14 cellular contexts compared by ENCODE assay signal in the genomic region with DNA sequence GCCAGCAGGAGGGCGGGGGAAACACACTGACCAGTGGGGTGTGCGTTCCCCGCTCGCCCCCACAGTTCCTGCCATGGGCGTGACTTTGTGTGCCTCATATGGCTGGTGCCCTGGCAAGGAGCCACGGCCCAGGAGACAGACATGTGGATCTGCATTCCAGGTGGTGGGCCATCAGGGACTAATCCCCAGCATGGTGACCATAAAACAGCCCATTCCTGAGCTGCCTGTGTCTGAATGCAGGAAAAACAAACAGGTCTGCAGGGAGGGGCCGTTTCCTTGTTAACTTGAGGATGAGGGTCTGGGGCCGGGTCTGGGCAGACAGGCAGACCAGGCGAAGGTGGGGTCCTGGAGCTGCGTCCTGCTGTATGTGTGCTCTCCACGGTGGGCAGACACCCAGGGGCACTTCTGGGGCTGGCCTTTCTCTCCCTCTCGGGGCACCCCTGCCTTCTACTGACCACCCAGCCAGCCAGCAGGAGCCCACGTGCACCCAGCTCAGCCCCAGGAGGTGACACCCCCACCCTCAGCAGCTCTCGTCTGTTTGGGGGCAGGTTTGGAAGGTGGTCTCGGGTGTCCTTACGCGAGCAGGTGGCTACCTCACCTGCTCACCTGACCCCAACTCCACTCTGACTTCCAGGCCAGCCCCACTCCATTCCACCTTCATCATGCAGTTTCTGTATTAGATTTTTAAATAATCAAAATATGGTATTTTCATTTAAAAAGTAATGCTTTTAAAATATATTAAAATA.
DNase-seq lines count a peak whose midpoint lies in the region; ATAC-seq, FAIRE-seq and TF ChIP-seq lines count a peak whose summit lies in the region.
"Had no signal": no experiment of that assay in that cellular context is flagged by ENCODE, and none has a peak within 500 bp of the region (broad histone marks: within the 10 kb centered on the region; RNA-seq: fewer than 3 reads in every experiment).

No MANE protein-coding gene starts in this region.

- no peak for FAIRE-seq in kidney (lab: Jason Lieb, UNC)

- no peak overlapping the region for H3K14ac ChIP-seq in H9 (ENCODE audit: insufficient read depth, low read length)

- H3K27me3 ChIP-seq in H9 (ENCODE audit: insufficient read depth, low read length) (no peaks in the 10 kb centered on the region; the same call in 1 of the 2 replicates), psoas muscle (ENCODE audit: insufficient read depth in 3 of 3, low read length in 2 of 3) (no peaks in the 10 kb centered on the region)

- no peak overlapping the region for H3T11ph ChIP-seq in H9 (ENCODE audit: low read length)

- no peaks in the 10 kb centered on the region for H3K79me1 ChIP-seq in H9 (ENCODE audit: insufficient read depth, low read depth, low read length, poor library complexity, severe bottlenecking)

- H3K4me2 ChIP-seq in H9 (ENCODE audit: insufficient read depth, insufficient read length, low read length), result no peak overlapping the region

- TF ChIP-seq CTCF in H9 (conservative IDR thresholded peaks at IDR 0.05) (no peak), WTC11 (IDR thresholded peaks at IDR 0.05) (no peak), kidney (IDR thresholded peaks at IDR 0.05; ENCODE audit: borderline replicate concordance, extremely low read depth, insufficient read depth) (no peak), psoas muscle (IDR thresholded peaks at IDR 0.05) (no peak)

- H4K5ac ChIP-seq in H9 (ENCODE audit: insufficient read length, low read depth, low read length), result no peak overlapping the region

- H3K9ac ChIP-seq in H9 (ENCODE audit: extremely low read depth, insufficient read length, low read length) (no peak overlapping the region), kidney (ENCODE audit: low read length in 2 of 2) (no peak overlapping the region)

- H3K9me3 ChIP-seq in H9 (ENCODE audit: control insufficient read depth, low read depth, low read length) (no peaks in the 10 kb centered on the region), kidney (ENCODE audit: control insufficient read depth in 1 of 2, low read length in 2 of 2) (no peaks in the 10 kb centered on the region), psoas muscle (no peaks in the 10 kb centered on the region)

- H3K56ac ChIP-seq in H9 (ENCODE audit: insufficient read length, low read depth, low read length), result no peak overlapping the region

- no peak overlapping the region for H2BK20ac ChIP-seq in H9 (ENCODE audit: low read depth, low read length, poor library complexity, severe bottlenecking)

- no peaks in the 10 kb centered on the region for H3K79me2 ChIP-seq in H9 (ENCODE audit: insufficient read depth, low read length)

- no peaks in the 10 kb centered on the region for H3K23me2 ChIP-seq in H9 (ENCODE audit: insufficient read length, low read depth, low read length, poor library complexity, severe bottlenecking)

- no peak overlapping the region for H3K18ac ChIP-seq in H9 (ENCODE audit: insufficient read length, low read depth, low read length)

- no peak overlapping the region for H3K4me3 Mint-ChIP-seq in H9
- H3K4me3 Mint-ChIP-seq in WTC11, result no peak overlapping the region
- H3K4me3 Mint-ChIP-seq in T-helper 2 cell treated with Interferon-gamma antibody and Interleukin-4, amounts not matched to agents 5 μg/mL and 100 μg/mL, for 36 hours, result no peak overlapping the region
- H3K4me3 Mint-ChIP-seq: memory B cell had no signal

- H2BK15ac ChIP-seq in H9 (ENCODE audit: low read depth, low read length), result no peak overlapping the region

- no peak overlapping the region for H2BK120ac ChIP-seq in H9 (ENCODE audit: low read depth, low read length, poor library complexity, severe bottlenecking)

- CTCF ChIA-PET in WTC11 (lab: Charles Lee), result interaction anchor here (0.7 to 1.3 kb wide), 3 partner anchors 12 to 312 kb away, joined by 3 read pairs; a partner anchor contains a TSS

- no CpG with 5 or more reads among the region's 17 CpGs for WGBS in H9 (ENCODE audit: extremely low coverage, insufficient read length, low lambda C conversion rate)
- WGBS in psoas muscle, 3 donors, result 71 to 80% (median 72%) methylated on average over 17 of the region's 17 CpGs

- no peak overlapping the region for H2BK5ac ChIP-seq in H9 (ENCODE audit: insufficient read length, low read length)

- H4K8ac ChIP-seq in H9 (replicated peaks; ENCODE audit: insufficient read length, low read depth, low read length), result no peak overlapping the region

- no peak for ATAC-seq in WTC11
- ATAC-seq in psoas muscle, result no peak
- ATAC-seq in GM18909 (IDR thresholded peaks at IDR 0.05; ENCODE audit: poor library complexity, unreplicated experiment), result no peak

- no peak overlapping the region for H3K4ac ChIP-seq in H9 (ENCODE audit: low read depth, low read length)

- no peak overlapping the region for H2BK12ac ChIP-seq in H9 (ENCODE audit: insufficient read length, low read depth, low read length)

- intact Hi-C loops in kidney (cut with DNase I) (no loop called here), psoas muscle (cut with DNase I) (no loop called here)

- no peaks in the 10 kb centered on the region for H3K36me3 Mint-ChIP-seq in H9 (ENCODE audit: insufficient read depth in 1 of 3, low read depth in 3 of 3)
- H3K36me3 Mint-ChIP-seq in WTC11, result no peaks in the 10 kb centered on the region
- no peaks in the 10 kb centered on the region for H3K36me3 Mint-ChIP-seq in T-helper 2 cell treated with Interferon-gamma antibody and Interleukin-4, amounts not matched to agents 5 μg/mL and 100 μg/mL, for 36 hours (ENCODE audit: low read depth)

- H3K27me3 Mint-ChIP-seq in H9 (ENCODE audit: low read depth) (peaks cover 63% of the 10 kb centered on the region), WTC11 (ENCODE audit: low read depth) (peaks cover 59% of the 10 kb centered on the region)
- H3K27me3 Mint-ChIP-seq in T-helper 2 cell treated with Interferon-gamma antibody and Interleukin-4, amounts not matched to agents 5 μg/mL and 100 μg/mL, for 36 hours (ENCODE audit: low read depth), result no peaks in the 10 kb centered on the region
- H3K27me3 Mint-ChIP-seq: memory B cell had no signal

- H3K9me3 Mint-ChIP-seq in H9, result no peaks in the 10 kb centered on the region
- H3K9me3 Mint-ChIP-seq in WTC11, result no peaks in the 10 kb centered on the region
- H3K9me3 Mint-ChIP-seq in T-helper 2 cell treated with Interferon-gamma antibody and Interleukin-4, amounts not matched to agents 5 μg/mL and 100 μg/mL, for 36 hours, result no peaks in the 10 kb centered on the region
- H3K9me3 Mint-ChIP-seq: memory B cell had no signal

- no peak overlapping the region for H4K91ac ChIP-seq in H9 (ENCODE audit: insufficient read length, low read depth, low read length)

- peaks cover 2 to 7% of the 10 kb centered on the region in 2 experiments; a peak in 2 of 4 replicates for H3K4me1 Mint-ChIP-seq in H9
- no peaks in the 10 kb centered on the region for H3K4me1 Mint-ChIP-seq in WTC11
- H3K4me1 Mint-ChIP-seq in T-helper 2 cell treated with Interferon-gamma antibody and Interleukin-4, amounts not matched to agents 5 μg/mL and 100 μg/mL, for 36 hours (ENCODE audit: low read depth), result no peaks in the 10 kb centered on the region
- H3K4me1 Mint-ChIP-seq: memory B cell had no signal

- H3K36me3 ChIP-seq in kidney (ENCODE audit: control insufficient read depth in 1 of 2, insufficient read depth in 2 of 2, low read length in 2 of 2), result no peaks in the 10 kb centered on the region
- H3K36me3 ChIP-seq in psoas muscle (ENCODE audit: insufficient read depth in 1 of 2, low read depth in 1 of 2), result no peaks in the 10 kb centered on the region

- H2AK5ac ChIP-seq in H9 (ENCODE audit: insufficient read length, low read length), result no peak overlapping the region

- POLR2A ChIA-PET in WTC11 (lab: Charles Lee), result no interaction called here

- no peaks in the 10 kb centered on the region for H3K4me1 ChIP-seq in H9 (ENCODE audit: insufficient read depth, low read length)
- H3K4me1 ChIP-seq in kidney (ENCODE audit: control insufficient read depth in 1 of 2, insufficient read depth in 1 of 2, low read depth in 1 of 2, low read length in 2 of 2), result no peaks in the 10 kb centered on the region
- no peaks in the 10 kb centered on the region for H3K4me1 ChIP-seq in psoas muscle

- peak; percentile 27 for DNase-seq in H9
- peak; percentile 11 for DNase-seq in WTC11 (ENCODE audit: low spot score)
- DNase-seq in kidney, result peak; percentile 71
- DNase-seq in psoas muscle, result peak; percentile 9 to 48
- no peak for DNase-seq in T-helper 2 cell treated with Interferon-gamma antibody and Interleukin-4, amounts not matched to agents 5 μg/mL and 100 μg/mL, for 36 hours (ENCODE audit: low spot score)
- DNase-seq in SW480 (ENCODE audit: low spot score), result no peak
- DNase-seq: activated CD8-positive, alpha-beta memory T cell treated with anti-CD3 and anti-CD28 coated beads for 24 hours; C1 segment of cervical spinal cord; cortex of kidney; DMS79; NCI-H1930; RPMI8226 had no signal

- no peak overlapping the region for H3K23ac ChIP-seq in H9 (ENCODE audit: insufficient read length, low read depth, low read length)

- H3K27ac ChIP-seq in H9 (ENCODE audit: insufficient read length, low read depth, low read length) (no peak overlapping the region), kidney (ENCODE audit: low read depth in 2 of 2, low read length in 2 of 2) (no peak overlapping the region), psoas muscle (no peak overlapping the region)

- no peaks in the 10 kb centered on the region for H4K20me1 ChIP-seq in H9 (ENCODE audit: control insufficient read depth, insufficient read depth, insufficient read length)

- no peak overlapping the region for H2AFZ ChIP-seq in H9 (ENCODE audit: low read length)

- H3K4me3 ChIP-seq in kidney (ENCODE audit: low read length in 2 of 2), result no peak overlapping the region
- H3K4me3 ChIP-seq in psoas muscle, result no peak overlapping the region

- no peak overlapping the region; a peak in 1 of 7 replicates for H3K27ac Mint-ChIP-seq in H9
- H3K27ac Mint-ChIP-seq in WTC11, result no peak overlapping the region
- no peak overlapping the region for H3K27ac Mint-ChIP-seq in T-helper 2 cell treated with Interferon-gamma antibody and Interleukin-4, amounts not matched to agents 5 μg/mL and 100 μg/mL, for 36 hours
- H3K27ac Mint-ChIP-seq: memory B cell had no signal

TF ChIP-seq in WTC11, 78 proteins besides CTCF, POLR2A, EP300 and RAD21 (continues in another document):
- TF ChIP-seq, protein P1, sequence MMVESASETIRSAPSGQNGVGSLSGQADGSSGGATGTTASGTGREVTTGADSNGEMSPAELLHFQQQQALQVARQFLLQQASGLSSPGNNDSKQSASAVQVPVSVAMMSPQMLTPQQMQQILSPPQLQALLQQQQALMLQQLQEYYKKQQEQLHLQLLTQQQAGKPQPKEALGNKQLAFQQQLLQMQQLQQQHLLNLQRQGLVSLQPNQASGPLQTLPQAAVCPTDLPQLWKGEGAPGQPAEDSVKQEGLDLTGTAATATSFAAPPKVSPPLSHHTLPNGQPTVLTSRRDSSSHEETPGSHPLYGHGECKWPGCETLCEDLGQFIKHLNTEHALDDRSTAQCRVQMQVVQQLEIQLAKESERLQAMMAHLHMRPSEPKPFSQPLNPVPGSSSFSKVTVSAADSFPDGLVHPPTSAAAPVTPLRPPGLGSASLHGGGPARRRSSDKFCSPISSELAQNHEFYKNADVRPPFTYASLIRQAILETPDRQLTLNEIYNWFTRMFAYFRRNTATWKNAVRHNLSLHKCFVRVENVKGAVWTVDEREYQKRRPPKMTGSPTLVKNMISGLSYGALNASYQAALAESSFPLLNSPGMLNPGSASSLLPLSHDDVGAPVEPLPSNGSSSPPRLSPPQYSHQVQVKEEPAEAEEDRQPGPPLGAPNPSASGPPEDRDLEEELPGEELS (CRISPR knock-in tag; IDR thresholded peaks at IDR 0.05), result no peak
- TF ChIP-seq ZNF671 (CRISPR knock-in tag; IDR thresholded peaks at IDR 0.05), result no peak

Comparison
In these comparisons a context has a peak if more than half of its experiments do, and no peak if none do; other contexts are left out.
1. DNase-seq: peak in H9 (single experiment), WTC11 (single experiment), kidney (single experiment) and psoas muscle (2 of 2); none in T-helper 2 cell treated with Interferon-gamma antibody and Interleukin-4, amounts not matched to agents 5 μg/mL and 100 μg/mL, for 36 hours (single experiment) and SW480 (single experiment).